ENCODE assay signal across 11 cellular contexts in genomic region chr1:30688516-30688915, GRCh38. TPM values are rescaled to one million over a fixed set of nuclear protein-coding genes. Genes with fewer than 3 reads are reported as not detected.
"Had no signal": no experiment of that assay in that cellular context is flagged by ENCODE, and none has a peak within 500 bp of the region (broad histone marks: within the 10 kb centered on the region; RNA-seq: fewer than 3 reads in every experiment).

No MANE protein-coding gene starts in this region.

RNA-seq across cellular contexts. Expression of gene MATN1, which starts 34.9 kb away (rescaled TPM):
- total RNA-seq: left colon, lower lobe of right lung, mammary epithelial cell, myocyte, osteoblast, psoas muscle, tibial nerve had no signal
- polyA plus RNA-seq: heart left ventricle; immature natural killer cell; liver; naive thymus-derived CD4-positive, alpha-beta T cell had no signal
